10 cellular contexts compared by ENCODE assay signal in the genomic region with DNA sequence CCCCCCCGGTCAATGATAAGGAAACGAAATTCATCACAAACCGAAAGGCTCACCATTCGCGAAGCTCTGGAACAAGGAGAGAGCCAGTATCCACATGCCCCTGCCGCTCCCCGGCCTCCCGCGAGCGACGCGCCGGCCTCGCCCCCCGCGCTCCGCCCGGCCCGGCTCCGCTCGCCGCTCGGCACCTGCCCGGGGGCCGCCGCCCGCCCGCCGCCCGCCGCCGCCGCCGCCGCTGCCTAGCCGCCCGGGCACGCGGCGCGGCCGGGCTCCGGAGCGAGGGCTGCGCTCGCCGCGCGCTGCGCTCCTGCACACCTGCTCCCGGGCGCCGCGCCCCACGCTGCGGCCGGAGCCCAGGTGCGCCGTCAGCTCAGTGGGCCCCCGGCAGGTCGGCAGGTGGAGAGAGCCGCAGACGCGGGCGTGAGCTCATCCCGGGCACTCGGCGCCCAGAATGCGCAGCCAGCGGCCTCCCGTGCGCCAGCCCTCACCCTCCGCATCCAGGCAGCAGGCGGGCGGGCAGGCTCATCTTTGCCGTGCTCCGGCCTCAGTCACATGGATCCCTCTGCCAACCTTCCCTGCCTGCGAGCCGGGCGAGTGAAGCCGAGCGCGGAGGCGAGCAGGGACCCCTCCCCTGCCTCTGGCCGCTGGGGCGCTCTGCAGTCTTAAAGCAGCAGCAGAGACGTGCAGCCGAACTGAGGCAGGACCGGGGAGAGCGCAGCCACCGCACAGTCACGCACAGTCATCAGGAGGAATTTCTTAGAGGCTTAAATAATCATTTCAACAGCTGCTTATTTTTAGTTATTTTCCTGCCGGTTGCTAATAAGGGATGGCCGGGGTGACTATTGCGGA. TPM values are rescaled to one million over a fixed set of nuclear protein-coding genes. Genes with fewer than 3 reads are reported as not detected.
DNase-seq lines count a peak whose midpoint lies in the region; ATAC-seq lines count a peak whose summit lies in the region.
"Had no signal": no experiment of that assay in that cellular context is flagged by ENCODE, and none has a peak within 500 bp of the region (broad histone marks: within the 10 kb centered on the region; RNA-seq: fewer than 3 reads in every experiment).

A gene with protein sequence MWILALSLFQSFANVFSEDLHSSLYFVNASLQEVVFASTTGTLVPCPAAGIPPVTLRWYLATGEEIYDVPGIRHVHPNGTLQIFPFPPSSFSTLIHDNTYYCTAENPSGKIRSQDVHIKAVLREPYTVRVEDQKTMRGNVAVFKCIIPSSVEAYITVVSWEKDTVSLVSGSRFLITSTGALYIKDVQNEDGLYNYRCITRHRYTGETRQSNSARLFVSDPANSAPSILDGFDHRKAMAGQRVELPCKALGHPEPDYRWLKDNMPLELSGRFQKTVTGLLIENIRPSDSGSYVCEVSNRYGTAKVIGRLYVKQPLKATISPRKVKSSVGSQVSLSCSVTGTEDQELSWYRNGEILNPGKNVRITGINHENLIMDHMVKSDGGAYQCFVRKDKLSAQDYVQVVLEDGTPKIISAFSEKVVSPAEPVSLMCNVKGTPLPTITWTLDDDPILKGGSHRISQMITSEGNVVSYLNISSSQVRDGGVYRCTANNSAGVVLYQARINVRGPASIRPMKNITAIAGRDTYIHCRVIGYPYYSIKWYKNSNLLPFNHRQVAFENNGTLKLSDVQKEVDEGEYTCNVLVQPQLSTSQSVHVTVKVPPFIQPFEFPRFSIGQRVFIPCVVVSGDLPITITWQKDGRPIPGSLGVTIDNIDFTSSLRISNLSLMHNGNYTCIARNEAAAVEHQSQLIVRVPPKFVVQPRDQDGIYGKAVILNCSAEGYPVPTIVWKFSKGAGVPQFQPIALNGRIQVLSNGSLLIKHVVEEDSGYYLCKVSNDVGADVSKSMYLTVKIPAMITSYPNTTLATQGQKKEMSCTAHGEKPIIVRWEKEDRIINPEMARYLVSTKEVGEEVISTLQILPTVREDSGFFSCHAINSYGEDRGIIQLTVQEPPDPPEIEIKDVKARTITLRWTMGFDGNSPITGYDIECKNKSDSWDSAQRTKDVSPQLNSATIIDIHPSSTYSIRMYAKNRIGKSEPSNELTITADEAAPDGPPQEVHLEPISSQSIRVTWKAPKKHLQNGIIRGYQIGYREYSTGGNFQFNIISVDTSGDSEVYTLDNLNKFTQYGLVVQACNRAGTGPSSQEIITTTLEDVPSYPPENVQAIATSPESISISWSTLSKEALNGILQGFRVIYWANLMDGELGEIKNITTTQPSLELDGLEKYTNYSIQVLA (N-terminal part only) (minus strand): TSS at position 593 of the 846 bp plus-strand sequence. CDS start 497 bp downstream, at position 96.

- ATAC-seq in HG02763 (IDR thresholded peaks at IDR 0.05; ENCODE audit: unreplicated experiment) = no peak
- ATAC-seq: stimulated activated naive CD8-positive, alpha-beta T cell treated with anti-CD3 and anti-CD28 coated beads, Interleukin-15, amount 100 ng/mL, for 72 hours had no signal

- no peaks in the 10 kb centered on the region for H3K4me1 ChIP-seq in mesodermal cell (ENCODE audit: control insufficient read depth, insufficient read depth, low read length, poor library complexity, severe bottlenecking)

- H3K36me3 ChIP-seq in mesodermal cell (ENCODE audit: control insufficient read depth, insufficient read depth, low read length) = no peaks in the 10 kb centered on the region

- H3K27ac ChIP-seq in caudate nucleus (ENCODE audit: low read depth, low read length) (peak within 1 kb of the TSS; percentile 16), mesodermal cell (ENCODE audit: low read depth, low read length, severe bottlenecking) (no peak within 1 kb of the TSS)

- 2 to 3% methylated on average over 51 to 65 of the region's 95 CpGs for WGBS in mesodermal cell (ENCODE audit: insufficient coverage in 2 of 2), 2 experiments

- peak within 1 kb of the TSS; percentile 20 for H3K4me3 ChIP-seq in mesodermal cell (ENCODE audit: extremely low read depth, insufficient read depth, low read length, poor library complexity, severe bottlenecking)

- DNase-seq in DMS79 treated with DMSO at 0.1 percent for 48 hours (lab: John Stamatoyannopoulos, UW) = peak; percentile 50
- DNase-seq in NCI-H2107 (lab: John Stamatoyannopoulos, UW) = peak; percentile 79
- DNase-seq in caudate nucleus (lab: John Stamatoyannopoulos, UW) = peak in 15 of 61 donors; percentile 8 to 47 (median 26)
- DNase-seq in pons (ENCODE audit: low spot score) = no peak
- no peak for DNase-seq in 8988T
- no peak for DNase-seq in activated CD4-positive, alpha-beta T cell treated with anti-CD3 and anti-CD28 coated beads for 1 hour
- DNase-seq: DND-41; stimulated activated naive CD8-positive, alpha-beta T cell treated with anti-CD3 and anti-CD28 coated beads, Interleukin-15, amount 100 ng/mL, for 72 hours had no signal

- no peaks in the 10 kb centered on the region for H3K9me3 ChIP-seq in mesodermal cell (ENCODE audit: control insufficient read depth, low read length)

RNA-seq across cellular contexts. Expression of the gene that starts here (rescaled TPM):
- polyA plus RNA-seq in mesodermal cell (2013, experiment 1 of 2) = 0.18 TPM
- 0.10 TPM for polyA plus RNA-seq in mesodermal cell (2013, experiment 2 of 2)

Comparison
In these comparisons a context has a peak if more than half of its experiments do, and no peak if none do; other contexts are left out.
1. DNase-seq: peak in DMS79 treated with DMSO at 0.1 percent for 48 hours (single experiment) and NCI-H2107 (single experiment); none in pons (single experiment), 8988T (single experiment) and activated CD4-positive, alpha-beta T cell treated with anti-CD3 and anti-CD28 coated beads for 1 hour (single experiment).